1 cellular context compared by ENCODE assay signal in the genomic region with DNA sequence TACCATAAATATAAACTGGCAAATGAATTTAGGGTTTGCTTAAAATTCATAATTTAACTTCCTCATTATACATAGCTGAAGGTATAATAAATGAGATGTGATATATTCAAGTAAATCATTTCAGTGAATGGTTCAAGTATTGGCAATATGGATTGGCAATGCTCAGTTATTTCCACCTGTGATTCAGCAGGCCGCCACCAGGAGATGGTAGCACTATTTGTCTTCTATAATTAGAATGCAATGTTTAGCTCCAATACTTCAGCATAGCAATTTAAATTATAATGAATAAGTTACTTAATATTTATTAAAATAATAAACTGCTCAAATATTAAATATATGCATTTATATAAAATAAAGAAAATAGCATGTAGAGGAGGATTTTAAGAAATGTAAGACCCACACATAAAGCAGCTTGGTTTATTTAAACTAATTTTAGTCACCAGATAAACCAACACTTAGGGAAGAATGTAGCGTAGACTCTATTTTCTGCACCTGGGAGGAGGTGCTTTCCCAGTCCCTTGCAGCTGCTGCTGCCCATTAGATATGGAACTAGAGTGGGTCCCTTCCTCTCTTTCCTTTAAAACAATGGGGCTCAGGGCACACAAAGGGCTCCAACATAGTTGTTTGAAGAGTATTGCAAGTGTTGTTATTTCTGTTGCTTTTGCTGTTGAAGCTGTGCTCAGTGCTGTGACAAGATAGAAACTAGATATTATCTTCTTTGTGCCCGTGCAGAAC.
TF ChIP-seq lines count a peak whose summit lies in the region.

No MANE protein-coding gene starts in this region.

TF ChIP-seq in K562, 482 proteins besides CTCF, POLR2A, EP300 and RAD21 (continued from another document):
- no peak for TF ChIP-seq ZFP30 (CRISPR knock-in tag; IDR thresholded peaks at IDR 0.05; ENCODE audit: borderline replicate concordance)
